Comparison of ENCODE assay signal across 12 cellular contexts in the genomic region with DNA sequence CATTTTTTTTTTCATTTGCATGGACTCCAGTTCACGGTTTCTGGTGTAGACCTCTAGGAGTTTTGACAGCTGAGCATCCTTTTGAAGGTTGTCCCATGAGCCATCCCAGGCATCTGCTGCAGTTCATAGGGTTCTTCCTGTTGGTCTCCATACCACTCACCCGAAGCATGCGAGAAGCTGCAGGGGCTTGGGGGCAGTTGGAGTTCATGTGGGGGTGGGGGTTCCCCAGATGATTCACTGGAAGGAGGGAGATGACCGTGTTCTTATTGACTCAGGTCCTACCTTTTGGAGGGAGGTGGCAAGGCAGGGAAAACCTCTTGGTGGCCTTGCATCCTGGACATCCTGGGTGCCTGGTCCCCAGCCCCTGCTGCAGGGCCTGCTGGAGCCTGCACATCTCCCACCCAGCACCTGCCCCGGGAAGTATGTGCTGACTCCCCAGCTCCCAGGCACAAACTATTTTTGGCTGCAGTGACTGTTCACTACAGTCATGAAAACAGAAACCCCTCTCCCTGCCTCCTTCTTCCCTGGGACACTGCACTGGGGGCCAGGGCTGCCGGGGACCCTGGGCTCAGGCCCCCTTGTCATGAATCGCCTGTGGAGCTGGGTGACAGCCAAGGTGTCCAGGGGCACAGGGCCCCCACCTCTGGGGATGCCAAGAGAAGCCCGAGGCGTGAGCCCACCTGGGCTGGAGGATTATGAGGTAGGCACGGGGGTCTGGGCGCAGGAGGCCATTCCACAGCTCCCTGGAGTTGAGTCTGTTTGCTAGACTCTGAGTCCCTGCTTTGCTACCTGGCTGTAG.
DNase-seq lines count a peak whose midpoint lies in the region; ATAC-seq lines count a peak whose summit lies in the region.
"Had no signal": no experiment of that assay in that cellular context is flagged by ENCODE, and none has a peak within 500 bp of the region (broad histone marks: within the 10 kb centered on the region; RNA-seq: fewer than 3 reads in every experiment).

No MANE protein-coding gene starts in this region.

- peak; percentile 88 for DNase-seq in activated CD4-positive, alpha-beta memory T cell treated with anti-CD3 and anti-CD28 coated beads for 36 hours
- DNase-seq in glomerular visceral epithelial cell (ENCODE audit: extremely low spot score) (peak; percentile 22), midbrain (lab: John Stamatoyannopoulos, UW) (no peak), SIG-M5 treated with dmso at 0.1 percent for 504 hours (lab: John Stamatoyannopoulos, UW; ENCODE audit: unreplicated experiment) (no peak)
- peak; percentile 25 for DNase-seq in stimulated activated CD4-positive, alpha-beta T cell treated with anti-CD3 and anti-CD28 coated beads, Interleukin-4, amount 100 ng/mL, for 1 hour
- DNase-seq: DMS153, NCI-H1694, occipital lobe had no signal

- POLR2A ChIA-PET in activated CD4-positive, alpha-beta memory T cell treated with anti-CD3 and anti-CD28 coated beads for 36 hours (lab: Charles Lee), result interaction anchor here (0.8 to 1.5 kb wide), 2 partner anchors 26 to 99 kb away, joined by 3 read pairs; no protein-coding TSS in a partner anchor

- no peaks in the 10 kb centered on the region for H3K27me3 Mint-ChIP-seq in activated CD4-positive, alpha-beta memory T cell treated with anti-CD3 and anti-CD28 coated beads for 36 hours

- peak overlapping the region; percentile 71 for H3K27ac Mint-ChIP-seq in activated CD4-positive, alpha-beta memory T cell treated with anti-CD3 and anti-CD28 coated beads for 36 hours

- ATAC-seq in GM18868 (IDR thresholded peaks at IDR 0.05; ENCODE audit: unreplicated experiment) (peak; percentile 34), GM18520 (IDR thresholded peaks at IDR 0.05; ENCODE audit: unreplicated experiment) (no peak), GM18502 (IDR thresholded peaks at IDR 0.05; ENCODE audit: poor library complexity, unreplicated experiment) (no peak)
- ATAC-seq: esophagus mucosa had no signal

- H3K4me1 Mint-ChIP-seq in activated CD4-positive, alpha-beta memory T cell treated with anti-CD3 and anti-CD28 coated beads for 36 hours (ENCODE audit: low read depth), result peaks cover 51% of the 10 kb centered on the region

- peak overlapping the region; percentile 12 for H3K4me3 Mint-ChIP-seq in activated CD4-positive, alpha-beta memory T cell treated with anti-CD3 and anti-CD28 coated beads for 36 hours

- CTCF ChIA-PET in activated CD4-positive, alpha-beta memory T cell treated with anti-CD3 and anti-CD28 coated beads for 36 hours (lab: Charles Lee), result interaction anchor here (0.6 to 7.0 kb wide), 5 partner anchors 13 to 212 kb away, joined by 3 to 51 read pairs (median 3); no protein-coding TSS in a partner anchor

- H3K36me3 Mint-ChIP-seq in activated CD4-positive, alpha-beta memory T cell treated with anti-CD3 and anti-CD28 coated beads for 36 hours, result peaks cover 13% of the 10 kb centered on the region

- no peaks in the 10 kb centered on the region for H3K9me3 Mint-ChIP-seq in activated CD4-positive, alpha-beta memory T cell treated with anti-CD3 and anti-CD28 coated beads for 36 hours

- intact Hi-C loops in activated CD4-positive, alpha-beta memory T cell treated with anti-CD3 and anti-CD28 coated beads for 36 hours (cut with micrococcal nuclease), result loop anchor here (1.0 kb wide), 1 partner anchor 93 kb away; no protein-coding TSS in a partner anchor

Comparison
In these comparisons a context has a peak if more than half of its experiments do, and no peak if none do; other contexts are left out.
1. DNase-seq: peak in activated CD4-positive, alpha-beta memory T cell treated with anti-CD3 and anti-CD28 coated beads for 36 hours (single experiment), glomerular visceral epithelial cell (single experiment) and stimulated activated CD4-positive, alpha-beta T cell treated with anti-CD3 and anti-CD28 coated beads, Interleukin-4, amount 100 ng/mL, for 1 hour (single experiment); none in midbrain (single experiment) and SIG-M5 treated with dmso at 0.1 percent for 504 hours (single experiment).